In the genomic region with DNA sequence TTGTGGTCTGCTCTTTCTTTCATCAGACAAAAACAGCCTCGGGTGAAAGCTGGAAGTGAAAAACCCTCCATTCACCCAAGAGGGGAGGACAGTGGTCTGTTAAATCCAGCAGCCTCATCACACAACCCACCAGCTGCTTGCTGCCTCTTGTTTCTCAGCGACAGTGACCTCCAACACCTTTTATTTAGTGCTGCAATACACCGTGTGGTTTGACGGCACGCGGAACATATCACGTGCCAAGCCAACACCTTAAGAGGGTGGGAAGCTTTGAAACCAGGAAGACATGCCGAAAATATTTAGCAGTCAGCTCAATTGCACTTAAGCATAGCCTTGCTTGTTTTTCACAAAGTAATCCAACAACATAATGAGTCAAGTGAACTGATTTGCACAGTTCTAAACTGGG, we compare ENCODE assay signal across 1 cellular context.
TF ChIP-seq lines count a peak whose summit lies in the region.

No MANE protein-coding gene starts in this region.

TF ChIP-seq in WTC11, 78 proteins besides CTCF, POLR2A, EP300 and RAD21 (continued from another document):
- TF ChIP-seq RORB (CRISPR knock-in tag; IDR thresholded peaks at IDR 0.05) = no peak
